Comparison of ENCODE assay signal across 23 cellular contexts in the genomic region with DNA sequence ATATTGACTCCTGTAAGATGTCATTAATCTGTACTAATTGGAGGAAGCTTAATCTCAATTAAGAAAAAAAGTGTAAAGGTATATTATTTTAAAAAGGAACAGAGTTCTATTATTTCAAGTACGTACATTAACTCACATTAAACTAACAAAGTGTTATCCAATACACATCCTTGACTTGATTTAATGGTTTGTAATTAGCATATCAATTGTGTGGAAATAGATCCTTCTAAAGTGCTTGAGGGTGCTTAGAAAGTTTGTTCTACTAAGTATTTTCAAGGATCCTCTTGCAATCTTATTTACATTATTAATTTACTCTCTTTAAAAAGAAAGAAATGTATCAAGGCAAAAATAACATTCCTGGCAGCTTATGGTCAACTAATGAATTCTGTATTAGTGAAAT.
"Had no signal": no experiment of that assay in that cellular context is flagged by ENCODE, and none has a peak within 500 bp of the region (broad histone marks: within the 10 kb centered on the region; RNA-seq: fewer than 3 reads in every experiment).

No MANE protein-coding gene starts in this region.

- ATAC-seq: effector memory CD8-positive, alpha-beta T cell; heart right ventricle; mucosa of descending colon; natural killer cell treated with Interleukin-12 subunit alpha and Interleukin-12 subunit beta and Interleukin-15 and Interleukin-18, amount 100 ng/mL, for 72 hours; pancreas; right lobe of liver; stimulated activated naive B cell treated with anti-CD40 and anti-IgM and Interleukin-4, amounts not matched to agents 10 μg/mL and 1 μg/mL and 100 μg/mL, for 72 hours had no signal

- H3K36me3 ChIP-seq: esophagus squamous epithelium, heart right ventricle, neutrophil, pancreas, right lobe of liver, thoracic aorta, tibial nerve, upper lobe of left lung had no signal

- H3K4me1 ChIP-seq: esophagus squamous epithelium, heart right ventricle, pancreas, right lobe of liver, tibial nerve, upper lobe of left lung had no signal

- H3K27me3 ChIP-seq: esophagus squamous epithelium, heart right ventricle, neutrophil, pancreas, right lobe of liver, tibial nerve, upper lobe of left lung had no signal

- H3K9me3 ChIP-seq: esophagus squamous epithelium, neutrophil, pancreas, right lobe of liver, thoracic aorta, tibial nerve had no signal

- H3K27ac ChIP-seq: esophagus squamous epithelium, heart right ventricle, neutrophil, pancreas, right lobe of liver, thoracic aorta, tibial nerve, upper lobe of left lung had no signal

- H3K4me3 ChIP-seq: esophagus squamous epithelium, heart right ventricle, lung, mucosa of descending colon, pancreas, right lobe of liver, thoracic aorta, tibial nerve, upper lobe of left lung had no signal

- DNase-seq: cortex of kidney; effector memory CD8-positive, alpha-beta T cell; erythroblast; esophagus squamous epithelium; foreskin melanocyte; glutamatergic neuron; heart right ventricle; hippocampal formation; mucosa of descending colon; naive B cell; pancreas; retina; right lobe of liver; small intestine; stimulated activated CD4-positive, alpha-beta T cell treated with anti-CD3 and anti-CD28 coated beads, Interleukin-15, amount 100 ng/mL, for 24 hours; stimulated activated CD4-positive, alpha-beta T cell treated with anti-CD3 and anti-CD28 coated beads, Interleukin-2, amount 100 ng/mL, for 48 hours; stimulated activated naive B cell treated with anti-CD40 and anti-IgM and Interleukin-4, amounts not matched to agents 10 μg/mL and 1 μg/mL and 100 μg/mL, for 72 hours; upper lobe of left lung had no signal
